In the genomic region with DNA sequence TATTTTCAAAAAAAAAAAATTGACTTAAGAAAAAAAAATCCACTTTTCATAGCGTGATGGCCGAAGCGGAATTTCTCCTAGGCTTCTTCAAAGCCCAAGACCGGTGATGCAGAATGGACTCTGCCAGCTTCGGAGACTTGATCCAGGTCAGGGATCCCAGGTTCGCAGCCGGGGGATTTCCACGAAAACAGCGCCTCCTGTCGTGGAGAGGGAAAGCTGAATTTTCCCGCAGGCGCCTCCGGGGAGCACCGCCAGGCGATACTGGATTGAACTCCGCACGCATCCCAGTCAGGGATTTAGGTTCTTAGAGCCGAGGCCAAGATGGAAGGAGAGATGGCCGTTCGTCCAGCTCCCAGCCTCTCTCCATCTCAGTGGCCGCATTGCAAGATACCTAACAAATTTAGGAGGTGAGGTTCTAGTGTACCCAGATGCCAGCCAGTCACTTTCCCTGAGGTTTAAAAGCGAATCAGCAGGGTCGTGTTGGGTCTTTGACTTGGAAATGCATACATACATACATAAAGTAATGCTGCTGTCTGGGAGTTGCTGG, we compare ENCODE assay signal across 1 cellular context.
TF ChIP-seq lines count a peak whose summit lies in the region.

No MANE protein-coding gene starts in this region.

TF ChIP-seq in A549, 52 proteins besides CTCF, POLR2A, EP300 and RAD21 (continued from another document):
- TF ChIP-seq, protein P1, sequence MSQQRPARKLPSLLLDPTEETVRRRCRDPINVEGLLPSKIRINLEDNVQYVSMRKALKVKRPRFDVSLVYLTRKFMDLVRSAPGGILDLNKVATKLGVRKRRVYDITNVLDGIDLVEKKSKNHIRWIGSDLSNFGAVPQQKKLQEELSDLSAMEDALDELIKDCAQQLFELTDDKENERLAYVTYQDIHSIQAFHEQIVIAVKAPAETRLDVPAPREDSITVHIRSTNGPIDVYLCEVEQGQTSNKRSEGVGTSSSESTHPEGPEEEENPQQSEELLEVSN (IDR thresholded peaks at IDR 0.05; ENCODE audit: borderline replicate concordance, low read depth), result no peak
- TF ChIP-seq CBX8 (IDR thresholded peaks at IDR 0.05) (no peak), ZNF302 (CRISPR knock-in tag; IDR thresholded peaks at IDR 0.05) (no peak), CBX2 (IDR thresholded peaks at IDR 0.05; ENCODE audit: borderline replicate concordance, low read depth) (no peak), HDAC2 (IDR thresholded peaks at IDR 0.05) (no peak), ESRRA (IDR thresholded peaks at IDR 0.05; ENCODE audit: borderline replicate concordance, low read length) (no peak), ELK1 (IDR thresholded peaks at IDR 0.05; ENCODE audit: low read depth, low read length) (no peak)
- TF ChIP-seq, protein P2, sequence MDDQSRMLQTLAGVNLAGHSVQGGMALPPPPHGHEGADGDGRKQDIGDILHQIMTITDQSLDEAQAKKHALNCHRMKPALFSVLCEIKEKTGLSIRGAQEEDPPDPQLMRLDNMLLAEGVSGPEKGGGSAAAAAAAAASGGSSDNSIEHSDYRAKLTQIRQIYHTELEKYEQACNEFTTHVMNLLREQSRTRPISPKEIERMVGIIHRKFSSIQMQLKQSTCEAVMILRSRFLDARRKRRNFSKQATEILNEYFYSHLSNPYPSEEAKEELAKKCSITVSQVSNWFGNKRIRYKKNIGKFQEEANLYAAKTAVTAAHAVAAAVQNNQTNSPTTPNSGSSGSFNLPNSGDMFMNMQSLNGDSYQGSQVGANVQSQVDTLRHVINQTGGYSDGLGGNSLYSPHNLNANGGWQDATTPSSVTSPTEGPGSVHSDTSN (IDR thresholded peaks at IDR 0.05), result no peak
